In genomic region chr10:24518981-24519597, GRCh38 we compare ENCODE assay signal across 8 cellular contexts.
DNase-seq lines count a peak whose midpoint lies in the region; ATAC-seq and TF ChIP-seq lines count a peak whose summit lies in the region.

No MANE protein-coding gene starts in this region.

- H3K4me3 Mint-ChIP-seq in endothelial cell (ENCODE audit: unreplicated experiment) (no peak overlapping the region), mesothelial cell of epicardium (no peak overlapping the region)

- TF ChIP-seq CTCF in endothelial cell (IDR thresholded peaks at IDR 0.05; ENCODE audit: unreplicated experiment) (peak; percentile 88), mesothelial cell of epicardium (IDR thresholded peaks at IDR 0.05; ENCODE audit: unreplicated experiment) (peak; percentile 90), tibial artery (IDR thresholded peaks at IDR 0.05) (peak; percentile 62 to 66)

- ATAC-seq in Right ventricle myocardium inferior = peak; percentile 60
- no peak for ATAC-seq in HG02981 (IDR thresholded peaks at IDR 0.05; ENCODE audit: unreplicated experiment)

- H3K27ac ChIP-seq in tibial artery = no peak overlapping the region

- no peaks in the 10 kb centered on the region for H3K9me3 ChIP-seq in tibial artery

- no peak overlapping the region for H3K4me3 ChIP-seq in tibial artery

- H3K27me3 ChIP-seq in tibial artery = no peaks in the 10 kb centered on the region

- H3K27me3 Mint-ChIP-seq in endothelial cell (ENCODE audit: unreplicated experiment) = peaks cover 3% of the 10 kb centered on the region
- no peaks in the 10 kb centered on the region for H3K27me3 Mint-ChIP-seq in mesothelial cell of epicardium (ENCODE audit: low read depth)

- H3K36me3 Mint-ChIP-seq in endothelial cell (ENCODE audit: low read depth, unreplicated experiment) (peaks cover 15% of the 10 kb centered on the region), mesothelial cell of epicardium (peaks cover 34% of the 10 kb centered on the region)

- H3K27ac Mint-ChIP-seq in endothelial cell (ENCODE audit: unreplicated experiment) = no peak overlapping the region
- peak overlapping the region; percentile 76 for H3K27ac Mint-ChIP-seq in mesothelial cell of epicardium

- peak; percentile 53 for DNase-seq in Right ventricle myocardium inferior (ENCODE audit: missing footprints)
- DNase-seq in cardiac septum (ENCODE audit: low spot score) = no peak
- peak; percentile 52 for DNase-seq in NCI-H1105 (lab: John Stamatoyannopoulos, UW)
- peak; percentile 14 to 31 for DNase-seq in activated CD4-positive, alpha-beta T cell treated with anti-CD3 and anti-CD28 coated beads for 4 hours
- peak; percentile 73 for DNase-seq in endothelial cell (ENCODE audit: low spot score)
- DNase-seq in mesothelial cell of epicardium (ENCODE audit: low spot score in 2 of 2, unreplicated experiment in 2 of 2) = peak; percentile 38 to 73
- peak in 1 of 2 donors; percentile 37 for DNase-seq in tibial artery

- H3K9me3 Mint-ChIP-seq in endothelial cell (ENCODE audit: unreplicated experiment) = no peaks in the 10 kb centered on the region
- peaks cover 4% of the 10 kb centered on the region for H3K9me3 Mint-ChIP-seq in mesothelial cell of epicardium

- peaks cover 0 to 4% (median 1%) of the 10 kb centered on the region in 4 donors for H3K4me1 ChIP-seq in tibial artery

- H3K36me3 ChIP-seq in tibial artery = peaks cover 0 to 35% (median 0%) of the 10 kb centered on the region in 3 donors

- intact Hi-C loops in Right ventricle myocardium inferior (cut with DNase I) = loop anchor here (5.0 kb wide), 1 partner anchor 527 kb away; no protein-coding TSS in a partner anchor
- intact Hi-C loops in cardiac septum (cut with DNase I) = loop anchor here (5.0 kb wide), 2 partner anchors 322 to 527 kb away; no protein-coding TSS in a partner anchor
- intact Hi-C loops in tibial artery (cut with DNase I; ENCODE audit: low total_unique reads) = no loop called here

- H3K4me1 Mint-ChIP-seq in endothelial cell (ENCODE audit: unreplicated experiment) (peaks cover 4% of the 10 kb centered on the region), mesothelial cell of epicardium (peaks cover 4% of the 10 kb centered on the region)
